ENCODE assay signal across 10 cellular contexts in the genomic region with DNA sequence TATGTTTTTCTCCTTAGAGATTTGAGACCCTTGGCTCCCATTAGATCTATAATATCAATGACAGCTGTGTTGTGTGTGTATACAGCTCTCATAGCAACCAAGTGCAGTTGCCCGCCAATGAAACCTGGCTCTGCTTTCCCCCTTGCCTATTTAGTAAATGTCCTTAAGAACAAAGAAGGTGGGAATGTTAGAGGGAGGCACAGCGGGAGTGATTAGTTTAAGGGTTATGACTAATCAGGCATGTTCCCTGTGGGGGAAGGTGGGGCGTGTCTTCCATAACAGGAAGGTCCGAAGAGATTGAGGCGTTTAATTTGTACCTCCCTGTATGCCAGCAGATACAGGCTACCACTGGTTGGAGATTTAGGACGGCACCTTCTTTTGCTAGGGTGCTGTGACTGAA.
DNase-seq lines count a peak whose midpoint lies in the region; ATAC-seq and TF ChIP-seq lines count a peak whose summit lies in the region.
"Had no signal": no experiment of that assay in that cellular context is flagged by ENCODE, and none has a peak within 500 bp of the region (broad histone marks: within the 10 kb centered on the region; RNA-seq: fewer than 3 reads in every experiment).

No MANE protein-coding gene starts in this region.

- H3K79me2 ChIP-seq in PC-9 (ENCODE audit: low read depth): no peaks in the 10 kb centered on the region

- no peaks in the 10 kb centered on the region for H4K20me1 ChIP-seq in PC-9 (ENCODE audit: insufficient read depth)

- no peak for TF ChIP-seq POLR2A in sigmoid colon (IDR thresholded peaks at IDR 0.05)

- H3K9me2 ChIP-seq in PC-9 (ENCODE audit: insufficient read depth): no peaks in the 10 kb centered on the region

- ATAC-seq in foreskin keratinocyte: peak; percentile 89
- no peak for ATAC-seq in HG03175 (IDR thresholded peaks at IDR 0.05; ENCODE audit: unreplicated experiment)

- CTCF ChIA-PET in PC-9 (lab: Charles Lee): interaction anchor here (0.6 kb wide), 2 partner anchors 218 to 1165 kb away, joined by 3 read pairs; no protein-coding TSS in a partner anchor

- peak overlapping the region; percentile 66 for H2AFZ ChIP-seq in PC-9

- H3K27ac ChIP-seq in PC-9 (peak overlapping the region; percentile 88), foreskin keratinocyte (peak overlapping the region; percentile 69), sigmoid colon (peak overlapping the region in 3 of 4 donors; percentile 35 to 74 (median 61))

- intact Hi-C loops in PC-9 (cut with micrococcal nuclease; ENCODE audit: unreplicated experiment) (loop anchor here (10.0 kb wide), 3 partner anchors 602 to 842 kb away; partner anchors contain the start of gene MAML3), sigmoid colon (cut with DNase I) (loop anchor here (10.0 kb wide), 1 partner anchor 242 kb away; no protein-coding TSS in a partner anchor)

- H3K4me1 ChIP-seq in PC-9 (replicated peaks; ENCODE audit: insufficient read depth) (peaks cover 19% of the 10 kb centered on the region), foreskin keratinocyte (peaks cover 19% of the 10 kb centered on the region), sigmoid colon (peaks cover 0 to 21% (median 16%) of the 10 kb centered on the region in 4 donors)

- no peak for TF ChIP-seq CTCF in PC-9 (conservative IDR thresholded peaks at IDR 0.05)
- TF ChIP-seq CTCF in foreskin keratinocyte (conservative IDR thresholded peaks at IDR 0.05): no peak
- TF ChIP-seq CTCF in sigmoid colon (IDR thresholded peaks at IDR 0.05): no peak

- H3K4me3 ChIP-seq in PC-9 (peak overlapping the region; percentile 42; the same call in 1 of the 2 replicates), sigmoid colon (no peak overlapping the region)

- peak overlapping the region; percentile 67 for H3K4me2 ChIP-seq in PC-9

- H3F3A ChIP-seq in PC-9 (ENCODE audit: insufficient read depth, low read depth): peaks cover 14% of the 10 kb centered on the region; the same call in 1 of the 2 replicates

- peak; percentile 25 for DNase-seq in HS-5 (ENCODE audit: low read depth)
- peak; percentile 60 to 87 for DNase-seq in PC-9
- peak; percentile 69 to 85 for DNase-seq in foreskin keratinocyte
- DNase-seq in sigmoid colon: peak; percentile 64
- no peak for DNase-seq in stimulated activated CD4-positive, alpha-beta T cell treated with anti-CD3 and anti-CD28 coated beads, Interleukin-2, amount 100 ng/mL, for 48 hours
- no peak for DNase-seq in HuH-7.5 (ENCODE audit: low spot score)
- no peak for DNase-seq in cerebellar nuclear complex (lab: John Stamatoyannopoulos, UW)
- DNase-seq: activated CD4-positive, alpha-beta T cell treated with anti-CD3 and anti-CD28 coated beads for 48 hours; NCI-H2029 had no signal

- POLR2A ChIA-PET in PC-9 (lab: Charles Lee; ENCODE audit: unreplicated experiment): interaction anchor here (0.6 kb wide), 1 partner anchor 484 kb away, joined by 5 read pairs; no protein-coding TSS in a partner anchor

- H3K27me3 ChIP-seq in PC-9 (ENCODE audit: insufficient read depth, low read depth) (no peaks in the 10 kb centered on the region), foreskin keratinocyte (no peaks in the 10 kb centered on the region), sigmoid colon (no peaks in the 10 kb centered on the region)

- 53 to 64% methylated on average over 6 of the region's 6 CpGs for WGBS in sigmoid colon, 2 donors

- BruUV-seq in PC-9 (replicated peaks; lab: Mats Ljungman, UMichigan): no TSS peak

- TF ChIP-seq EP300 in sigmoid colon (IDR thresholded peaks at IDR 0.05): no peak

- no peaks in the 10 kb centered on the region for H3K9me3 ChIP-seq in PC-9 (ENCODE audit: insufficient read depth, low read depth)
- H3K9me3 ChIP-seq in sigmoid colon: no peaks in the 10 kb centered on the region

- H3K36me3 ChIP-seq in PC-9 (ENCODE audit: low read depth) (no peaks in the 10 kb centered on the region), sigmoid colon (no peaks in the 10 kb centered on the region)

Comparison
In these comparisons a context has a peak if more than half of its experiments do, and no peak if none do; other contexts are left out.
1. DNase-seq: peak in HS-5 (single experiment), PC-9 (2 of 2), foreskin keratinocyte (2 of 2) and sigmoid colon (single experiment); none in stimulated activated CD4-positive, alpha-beta T cell treated with anti-CD3 and anti-CD28 coated beads, Interleukin-2, amount 100 ng/mL, for 48 hours (0 of 2), HuH-7.5 (single experiment) and cerebellar nuclear complex (0 of 2).
2. Peak in every context shown above with its lines, with median percentiles within 50 percentile points of each other: H3K27ac ChIP-seq.